Comparison of ENCODE assay signal across 1 cellular context in genomic region chr4:55378617-55379467, GRCh38.
TF ChIP-seq lines count a peak whose summit lies in the region.

No MANE protein-coding gene starts in this region.

TF ChIP-seq in K562, 482 proteins besides CTCF, POLR2A, EP300 and RAD21:
- TF ChIP-seq THAP7 (CRISPR knock-in tag; IDR thresholded peaks at IDR 0.05) (no peak), ZKSCAN8 (CRISPR knock-in tag; IDR thresholded peaks at IDR 0.05) (peak; percentile 38; the same call in 1 of the 2 replicates), ZNF445 (CRISPR knock-in tag; IDR thresholded peaks at IDR 0.05; ENCODE audit: low read depth) (no peak), POLR3A (IDR thresholded peaks at IDR 0.05; ENCODE audit: borderline replicate concordance, extremely low read depth, insufficient read depth, insufficient read length) (no peak), ZNF316 (IDR thresholded peaks at IDR 0.05) (peak; percentile 18; the same call in 1 of the 2 replicates), ZNF584 (CRISPR knock-in tag; IDR thresholded peaks at IDR 0.05; ENCODE audit: low read depth) (no peak)
